Comparison of ENCODE assay signal across 11 cellular contexts in genomic region chr7:100338083-100338696, GRCh38. TPM values are rescaled to one million over a fixed set of nuclear protein-coding genes. Genes with fewer than 3 reads are reported as not detected.
DNase-seq lines count a peak whose midpoint lies in the region; ATAC-seq and TF ChIP-seq lines count a peak whose summit lies in the region.
"Not testable (repeated sequence)": the region's sequence is repeated elsewhere in the genome, so short reads cannot be mapped to it uniquely, and the experiment has no call there.
"Had no signal": no experiment of that assay in that cellular context is flagged by ENCODE, and none has a peak within 500 bp of the region (broad histone marks: within the 10 kb centered on the region; RNA-seq: fewer than 3 reads in every experiment).

No MANE protein-coding gene starts in this region.

- peaks cover 22% of the 10 kb centered on the region for H3K36me3 Mint-ChIP-seq in T-cell
- H3K36me3 Mint-ChIP-seq in activated T-helper 17 cell treated with anti-CD3 and anti-CD28 coated beads, Interleukin-2, amount 50 U/mL, for 72 hours (ENCODE audit: low read depth): peaks cover 61% of the 10 kb centered on the region
- peaks cover 26% of the 10 kb centered on the region for H3K36me3 Mint-ChIP-seq in brain
- H3K36me3 Mint-ChIP-seq in natural killer cell treated with Interleukin-12 subunit alpha and Interleukin-12 subunit beta and Interleukin-15 and Interleukin-18, amount 100 ng/mL, for 72 hours: peaks cover 14% of the 10 kb centered on the region

- H3K27me3 Mint-ChIP-seq in T-cell; activated T-helper 17 cell treated with anti-CD3 and anti-CD28 coated beads, Interleukin-2, amount 50 U/mL, for 72 hours; brain; natural killer cell treated with Interleukin-12 subunit alpha and Interleukin-12 subunit beta and Interleukin-15 and Interleukin-18, amount 100 ng/mL, for 72 hours: not testable (repeated sequence)

- not testable (repeated sequence) for H3K9me3 ChIP-seq in testis

- H3K4me1 Mint-ChIP-seq in T-cell (peaks cover 28 to 41% (median 35%) of the 10 kb centered on the region in 3 donors), brain (peaks cover 20% of the 10 kb centered on the region)
- peaks cover 15% of the 10 kb centered on the region for H3K4me1 Mint-ChIP-seq in activated T-helper 17 cell treated with anti-CD3 and anti-CD28 coated beads, Interleukin-2, amount 50 U/mL, for 72 hours
- peaks cover 24 to 28% of the 10 kb centered on the region in 2 donors for H3K4me1 Mint-ChIP-seq in natural killer cell treated with Interleukin-12 subunit alpha and Interleukin-12 subunit beta and Interleukin-15 and Interleukin-18, amount 100 ng/mL, for 72 hours (ENCODE audit: low read depth in 2 of 2)

- TF ChIP-seq CTCF in brain (conservative IDR thresholded peaks at IDR 0.05); fibroblast of pulmonary artery (IDR thresholded peaks at IDR 0.05; ENCODE audit: low read length, missing control alignments); testis (IDR thresholded peaks at IDR 0.05): not testable (repeated sequence)

- 61 to 73% methylated on average over 15 of the region's 15 CpGs for WGBS in testis, 2 donors

- not testable (repeated sequence) for H3K4me1 ChIP-seq in testis

- H3K27ac Mint-ChIP-seq in T-cell (peak overlapping the region in 1 of 2 donors; percentile 28), brain (peak overlapping the region in 2 of 5 experiments; percentile 17 to 46)
- H3K27ac Mint-ChIP-seq in activated T-helper 17 cell treated with anti-CD3 and anti-CD28 coated beads, Interleukin-2, amount 50 U/mL, for 72 hours: not testable (repeated sequence)
- peak overlapping the region; percentile 44 to 53 for H3K27ac Mint-ChIP-seq in natural killer cell treated with Interleukin-12 subunit alpha and Interleukin-12 subunit beta and Interleukin-15 and Interleukin-18, amount 100 ng/mL, for 72 hours

- ATAC-seq in T-cell (replicated peaks in 1 of 4); activated T-helper 17 cell treated with anti-CD3 and anti-CD28 coated beads, Interleukin-2, amount 50 U/mL, for 72 hours (replicated peaks); natural killer cell treated with Interleukin-12 subunit alpha and Interleukin-12 subunit beta and Interleukin-15 and Interleukin-18, amount 100 ng/mL, for 72 hours: not testable (repeated sequence)

- not testable (repeated sequence) for H3K9me3 Mint-ChIP-seq in T-cell; activated T-helper 17 cell treated with anti-CD3 and anti-CD28 coated beads, Interleukin-2, amount 50 U/mL, for 72 hours; brain; natural killer cell treated with Interleukin-12 subunit alpha and Interleukin-12 subunit beta and Interleukin-15 and Interleukin-18, amount 100 ng/mL, for 72 hours

- H3K27me3 ChIP-seq in testis: not testable (repeated sequence)

- not testable (repeated sequence) for H3K4me3 ChIP-seq in fibroblast of pulmonary artery (replicated peaks; ENCODE audit: low read depth, low read length); testis

- intact Hi-C loops in testis (cut with DNase I; ENCODE audit: low total_unique reads): not testable (repeated sequence)

- DNase-seq in COLO829 (ENCODE audit: low spot score) (peak; percentile 29), NCI-H460 (ENCODE audit: extremely low read depth, low read depth) (peak; percentile 19), fibroblast of pulmonary artery (ENCODE audit: low read depth) (peak; percentile 23), testis (peak; percentile 39)
- not testable (repeated sequence) for DNase-seq in T-cell; natural killer cell treated with Interleukin-12 subunit alpha and Interleukin-12 subunit beta and Interleukin-15 and Interleukin-18, amount 100 ng/mL, for 72 hours (ENCODE audit: low spot score)

- H3K36me3 ChIP-seq in testis (ENCODE audit: low read depth, missing control alignments): not testable (repeated sequence)

- POLR2A ChIA-PET in T-cell (lab: Charles Lee): not testable (repeated sequence)

- not testable (repeated sequence) for TF ChIP-seq POLR2A in testis (IDR thresholded peaks at IDR 0.05)

- CTCF ChIA-PET in T-cell (lab: Charles Lee): interaction anchor here in 1 of 2 donors (0.6 kb wide), 1 partner anchor 16 kb away, joined by 3 read pairs; no protein-coding TSS in a partner anchor

- peak overlapping the region in 2 of 3 donors; percentile 55 to 60 for H3K4me3 Mint-ChIP-seq in T-cell
- peak overlapping the region; percentile 53 for H3K4me3 Mint-ChIP-seq in activated T-helper 17 cell treated with anti-CD3 and anti-CD28 coated beads, Interleukin-2, amount 50 U/mL, for 72 hours
- peak overlapping the region; percentile 48 to 79 (median 52) for H3K4me3 Mint-ChIP-seq in brain
- H3K4me3 Mint-ChIP-seq in natural killer cell treated with Interleukin-12 subunit alpha and Interleukin-12 subunit beta and Interleukin-15 and Interleukin-18, amount 100 ng/mL, for 72 hours: not testable (repeated sequence)

- H3K27ac ChIP-seq in testis: peak overlapping the region in 1 of 2 donors; percentile 23

RNA-seq across cellular contexts. Expression of gene PILRB, which starts 19.7 kb away (rescaled TPM):
- total RNA-seq in NCI-H460 (2014; rRNA removed; shearing (Covaris generic)): 19.9 and 22.5 TPM in 2 replicates
- polyA plus RNA-seq in NCI-H460 (2014; cell fraction: nucleus; rRNA removed): 508 and 575 TPM in 2 replicates
- total RNA-seq in T-cell (100 to 1,000 TPM in 3 of 5 donors, 10 to 100 TPM in 2; 91.2 to 117 (median 102) TPM), testis (100 to 1,000 TPM; 155 to 258 TPM)
- 10 to 100 TPM; 36.5 to 63.4 TPM for total RNA-seq in activated T-helper 17 cell treated with anti-CD3 and anti-CD28 coated beads, Interleukin-2, amount 50 U/mL, for 72 hours
- polyA plus RNA-seq in brain (ENCODE audit: insufficient read depth, low read depth, low replicate concordance) (6.1 TPM), testis (ENCODE audit: insufficient read depth, low read depth, low replicate concordance) (126 TPM)
- total RNA-seq in natural killer cell treated with Interleukin-12 subunit alpha and Interleukin-12 subunit beta and Interleukin-15 and Interleukin-18, amount 100 ng/mL, for 72 hours: 10 to 100 TPM; 48.4 to 94.8 TPM

RNA-seq across cellular contexts. Expression of gene SPDYE3, which starts 30.7 kb away (rescaled TPM):
- total RNA-seq in NCI-H460 (2014; rRNA removed; shearing (Covaris generic)): not detected in 2 replicates
- not detected in 2 replicates for polyA plus RNA-seq in NCI-H460 (2014; cell fraction: nucleus; rRNA removed)
- total RNA-seq in T-cell: not detected
- total RNA-seq in activated T-helper 17 cell treated with anti-CD3 and anti-CD28 coated beads, Interleukin-2, amount 50 U/mL, for 72 hours: not detected
- not detected for polyA plus RNA-seq in brain (ENCODE audit: insufficient read depth, low read depth, low replicate concordance)
- not detected for total RNA-seq in natural killer cell treated with Interleukin-12 subunit alpha and Interleukin-12 subunit beta and Interleukin-15 and Interleukin-18, amount 100 ng/mL, for 72 hours
- total RNA-seq in testis: 1 to 10 TPM; 2.8 to 5.7 TPM
- polyA plus RNA-seq in testis (ENCODE audit: insufficient read depth, low read depth, low replicate concordance): 3.9 TPM
- total RNA-seq: H7, left ventricle myocardium inferior, pancreas had no signal

RNA-seq across cellular contexts. Expression of gene PILRA, which starts 35.1 kb away (rescaled TPM):
- total RNA-seq in NCI-H460 (2014; rRNA removed; shearing (Covaris generic)): 0.40 and 0.57 TPM in 2 replicates
- polyA plus RNA-seq in NCI-H460 (2014; cell fraction: nucleus; rRNA removed): 1.8 and 4.9 TPM in 2 replicates
- total RNA-seq in T-cell (10 to 100 TPM in 2 of 5 donors, 1 to 10 TPM in 3; 3.7 to 19.3 (median 7.1) TPM), testis (10 to 100 TPM; 12.0 to 18.0 TPM)
- 1 to 10 TPM; 2.7 to 7.0 TPM for total RNA-seq in activated T-helper 17 cell treated with anti-CD3 and anti-CD28 coated beads, Interleukin-2, amount 50 U/mL, for 72 hours
- polyA plus RNA-seq in brain (ENCODE audit: insufficient read depth, low read depth, low replicate concordance) (3.8 TPM), testis (ENCODE audit: insufficient read depth, low read depth, low replicate concordance) (16.3 TPM)
- total RNA-seq in natural killer cell treated with Interleukin-12 subunit alpha and Interleukin-12 subunit beta and Interleukin-15 and Interleukin-18, amount 100 ng/mL, for 72 hours: 1 to 10 TPM; 3.7 to 6.8 TPM
